8 cellular contexts compared by ENCODE assay signal in genomic region chr5:111461261-111461671, GRCh38. TPM values are rescaled to one million over a fixed set of nuclear protein-coding genes. Genes with fewer than 3 reads are reported as not detected.
DNase-seq lines count a peak whose midpoint lies in the region; FAIRE-seq and TF ChIP-seq lines count a peak whose summit lies in the region.

No MANE protein-coding gene starts in this region.

- H3K23ac ChIP-seq in mesenchymal stem cell (ENCODE audit: low read length in 2 of 2), result no peak overlapping the region

- no peak overlapping the region for H2AK5ac ChIP-seq in mesenchymal stem cell (ENCODE audit: low read length, severe bottlenecking)

- no peak overlapping the region for H3K4ac ChIP-seq in mesenchymal stem cell (ENCODE audit: low read depth in 1 of 2, low read length in 2 of 2)

- no peak overlapping the region for H2AFZ ChIP-seq in astrocyte (ENCODE audit: low read depth, low read length)
- no peak overlapping the region for H2AFZ ChIP-seq in mesenchymal stem cell (ENCODE audit: low read depth, low read length)

- H3K36me3 Mint-ChIP-seq in astrocyte (ENCODE audit: low read depth, unreplicated experiment) (no peaks in the 10 kb centered on the region), CD14-positive monocyte (no peaks in the 10 kb centered on the region)

- 37% methylated on average over 2 of the region's 2 CpGs for WGBS in mesenchymal stem cell

- H2BK15ac ChIP-seq in mesenchymal stem cell (ENCODE audit: low read depth, poor library complexity, severe bottlenecking), result no peak overlapping the region

- H2BK5ac ChIP-seq in mesenchymal stem cell (ENCODE audit: low read depth, low read length, poor library complexity, severe bottlenecking), result no peak overlapping the region

- H3K9ac ChIP-seq in astrocyte (ENCODE audit: low read length) (no peak overlapping the region), mesenchymal stem cell (ENCODE audit: low read length) (no peak overlapping the region)

- H4K20me1 ChIP-seq in astrocyte (ENCODE audit: insufficient read depth, low read length), result no peaks in the 10 kb centered on the region

- H3K14ac ChIP-seq in mesenchymal stem cell (ENCODE audit: low read length in 2 of 2), result no peak overlapping the region

- TF ChIP-seq CTCF in astrocyte (IDR thresholded peaks at IDR 0.05; ENCODE audit: insufficient read depth, low read depth, low read length), result peak; percentile 77
- TF ChIP-seq CTCF in CD14-positive monocyte (IDR thresholded peaks at IDR 0.05), result no peak

- H3K36me3 ChIP-seq in astrocyte (ENCODE audit: insufficient read depth, low read length) (no peaks in the 10 kb centered on the region), mesenchymal stem cell (ENCODE audit: control insufficient read depth in 1 of 2, insufficient read depth in 2 of 2, low read depth in 1 of 2, low read length in 2 of 2) (no peaks in the 10 kb centered on the region)

- H3K27me3 Mint-ChIP-seq in astrocyte (ENCODE audit: low read depth, unreplicated experiment) (no peaks in the 10 kb centered on the region), CD14-positive monocyte (ENCODE audit: low read depth in 3 of 3) (peaks cover 0 to 8% (median 3%) of the 10 kb centered on the region in 3 donors)

- no peak overlapping the region for H2BK12ac ChIP-seq in mesenchymal stem cell (ENCODE audit: low read length in 2 of 2)

- H3K9me3 ChIP-seq in astrocyte (ENCODE audit: insufficient read depth, low read depth, low read length) (no peaks in the 10 kb centered on the region), mesenchymal stem cell (ENCODE audit: control insufficient read depth, low read length) (no peaks in the 10 kb centered on the region)

- DNase-seq in G401 (ENCODE audit: low spot score) (peak; percentile 73), HuH-7.5 (ENCODE audit: low spot score) (peak; percentile 15), astrocyte (ENCODE audit: low read depth) (no peak), mesenchymal stem cell (peak; percentile 52), COLO829 (ENCODE audit: low spot score) (no peak), CD14-positive monocyte (ENCODE audit: low spot score) (no peak), activated gamma-delta T cell treated with Interleukin-2 at 50 U/mL for 16 hours (no peak)
- DNase-seq in activated CD4-positive, alpha-beta T cell treated with anti-CD3 and anti-CD28 coated beads, Interleukin-2, amount 50 U/mL, for 48 hours, result no peak

- no peak overlapping the region for H3K18ac ChIP-seq in mesenchymal stem cell (ENCODE audit: low read depth in 1 of 2, low read length in 2 of 2)

- H3K4me1 ChIP-seq in astrocyte (ENCODE audit: insufficient read depth, low read length) (no peaks in the 10 kb centered on the region), mesenchymal stem cell (ENCODE audit: control insufficient read depth, insufficient read depth, low read depth, low read length) (peaks cover 4% of the 10 kb centered on the region)

- no peak overlapping the region for H3K27ac Mint-ChIP-seq in astrocyte (ENCODE audit: unreplicated experiment)
- no peak overlapping the region for H3K27ac Mint-ChIP-seq in CD14-positive monocyte

- peak; percentile 34 for FAIRE-seq in astrocyte (lab: Jason Lieb, UNC)

- H2BK120ac ChIP-seq in mesenchymal stem cell (ENCODE audit: low read depth, low read length), result no peak overlapping the region

- H3K4me3 Mint-ChIP-seq in astrocyte (ENCODE audit: unreplicated experiment) (no peak overlapping the region), CD14-positive monocyte (no peak overlapping the region)

- H3K4me1 Mint-ChIP-seq in astrocyte (ENCODE audit: low read depth, unreplicated experiment), result no peaks in the 10 kb centered on the region
- H3K4me1 Mint-ChIP-seq in CD14-positive monocyte, result peaks cover 7% of the 10 kb centered on the region

- no peaks in the 10 kb centered on the region for H3K79me2 ChIP-seq in astrocyte (ENCODE audit: insufficient read depth, low read length)

- H3K4me2 ChIP-seq in astrocyte (ENCODE audit: low read length), result no peak overlapping the region
- H3K4me2 ChIP-seq in mesenchymal stem cell (ENCODE audit: low read length, poor library complexity, severe bottlenecking), result no peak overlapping the region

- H4K91ac ChIP-seq in mesenchymal stem cell (ENCODE audit: low read length), result no peak overlapping the region

- no peaks in the 10 kb centered on the region for H3K79me1 ChIP-seq in mesenchymal stem cell (replicated peaks; ENCODE audit: low read length, poor library complexity, severe bottlenecking)

- H3K4me3 ChIP-seq in astrocyte (ENCODE audit: insufficient read depth, low read depth, low read length) (no peak overlapping the region), mesenchymal stem cell (ENCODE audit: insufficient read depth in 1 of 2, low read depth in 1 of 2, low read length in 2 of 2) (no peak overlapping the region)

- intact Hi-C loops in CD14-positive monocyte (cut with micrococcal nuclease), result no loop called here

- H3K27ac ChIP-seq in astrocyte (ENCODE audit: low read depth, low read length), result no peak overlapping the region
- no peak overlapping the region for H3K27ac ChIP-seq in mesenchymal stem cell (ENCODE audit: low read length, poor library complexity, severe bottlenecking)

- no peaks in the 10 kb centered on the region for H3K27me3 ChIP-seq in astrocyte (ENCODE audit: insufficient read depth, low read length)
- no peaks in the 10 kb centered on the region for H3K27me3 ChIP-seq in mesenchymal stem cell (ENCODE audit: control insufficient read depth in 1 of 2, insufficient read depth in 1 of 2, low read length in 2 of 2)

- H4K8ac ChIP-seq in mesenchymal stem cell (ENCODE audit: low read length), result no peak overlapping the region

- H3K9me3 Mint-ChIP-seq in astrocyte (ENCODE audit: unreplicated experiment) (no peaks in the 10 kb centered on the region), CD14-positive monocyte (peaks cover 0 to 10% (median 1%) of the 10 kb centered on the region in 7 donors)

- in situ Hi-C loops in G401 (cut with HindIII; ENCODE audit: low sequenced_read_pairs), result no loop called here

RNA-seq across cellular contexts. Expression of gene STARD4, which starts 51.1 kb away (rescaled TPM):
- total RNA-seq in G401 (2014; rRNA removed; shearing (Covaris generic)), result 32.0 and 61.8 TPM in 2 replicates
- total RNA-seq in astrocyte, result 68.5 and 84.9 TPM in 2 replicates
- polyA plus RNA-seq in mesenchymal stem cell (2013, experiment 1 of 2), result 109 TPM
- polyA plus RNA-seq in mesenchymal stem cell (2013, experiment 2 of 2), result 116 TPM
- polyA plus RNA-seq in CD14-positive monocyte, result 1 to 10 TPM; 6.4 to 6.7 TPM

Comparison
In these comparisons a context has a peak if more than half of its experiments do, and no peak if none do; other contexts are left out.
1. DNase-seq: peak in G401 (single experiment), HuH-7.5 (single experiment) and mesenchymal stem cell (single experiment); none in astrocyte (single experiment), COLO829 (single experiment), CD14-positive monocyte (single experiment), activated gamma-delta T cell treated with Interleukin-2 at 50 U/mL for 16 hours (single experiment) and activated CD4-positive, alpha-beta T cell treated with anti-CD3 and anti-CD28 coated beads, Interleukin-2, amount 50 U/mL, for 48 hours (0 of 2).